Comparison of ENCODE assay signal across 1 cellular context in the genomic region with DNA sequence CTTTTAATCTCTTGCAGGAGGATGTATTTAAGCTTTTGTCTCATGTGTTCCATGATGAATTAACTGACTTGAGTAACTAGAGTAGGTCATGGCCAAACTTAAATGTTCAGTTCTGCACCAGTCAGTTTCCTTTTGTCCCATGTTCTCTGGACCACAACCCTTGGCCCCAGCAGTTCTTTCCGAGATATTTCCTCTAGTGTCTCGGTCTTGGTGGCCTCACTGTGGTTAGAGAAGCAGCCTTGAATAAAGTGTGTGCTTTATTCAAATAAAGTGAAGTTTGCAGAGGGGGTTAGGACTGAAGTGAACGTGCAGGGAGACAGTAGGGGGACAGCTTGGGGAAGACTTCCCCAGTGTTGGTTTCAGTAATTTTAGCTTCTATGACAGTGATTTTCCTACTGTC.
TF ChIP-seq lines count a peak whose summit lies in the region.

No MANE protein-coding gene starts in this region.

TF ChIP-seq in GM12878, 131 proteins besides CTCF, POLR2A, EP300 and RAD21:
- TF ChIP-seq RUNX3 (IDR thresholded peaks at IDR 0.05; ENCODE audit: low read length): peak; percentile 67
- no peak for TF ChIP-seq PAX5 (IDR thresholded peaks at IDR 0.05; ENCODE audit: borderline replicate concordance, low read depth, low read length)
